In genomic region chr11:64146036-64146943, GRCh38 we compare ENCODE assay signal across 2 cellular contexts.
TF ChIP-seq lines count a peak whose summit lies in the region.

No MANE protein-coding gene starts in this region.

TF ChIP-seq in IMR-90, 13 proteins besides CTCF, POLR2A, EP300 and RAD21:
- TF ChIP-seq SMC3 (IDR thresholded peaks at IDR 0.05; ENCODE audit: low read depth, low read length) (peak; percentile 64), MAFK (IDR thresholded peaks at IDR 0.05; ENCODE audit: low read depth, low read length) (no peak)

TF ChIP-seq in SK-N-SH, 30 proteins besides CTCF, POLR2A, EP300 and RAD21:
- peak; percentile 64 for TF ChIP-seq SMC3 (IDR thresholded peaks at IDR 0.05; ENCODE audit: low read depth, low read length)
- no peak for TF ChIP-seq TCF12 (IDR thresholded peaks at IDR 0.05)
- TF ChIP-seq RFX5 (IDR thresholded peaks at IDR 0.05; ENCODE audit: low read length), result 0 out of 2 replicates have a peak, but pooled peaks have one; percentile 29
- TF ChIP-seq MXI1 (IDR thresholded peaks at IDR 0.05; ENCODE audit: low read depth, low read length), result peak; percentile 93
- TF ChIP-seq ZBTB33 (IDR thresholded peaks at IDR 0.05; ENCODE audit: borderline replicate concordance, low read depth), result no peak
- no peak for TF ChIP-seq YY1 (IDR thresholded peaks at IDR 0.05; ENCODE audit: low read depth)
- peak; percentile 94 for TF ChIP-seq GATA2 (CRISPR knock-in tag; IDR thresholded peaks at IDR 0.05)
- TF ChIP-seq IRF3 (IDR thresholded peaks at IDR 0.05; ENCODE audit: low read depth, low read length), result no peak
- TF ChIP-seq FOXJ3 (CRISPR knock-in tag; IDR thresholded peaks at IDR 0.05), result peak; percentile 60
- TF ChIP-seq CHD2 (IDR thresholded peaks at IDR 0.05; ENCODE audit: low read length, partially characterized antibody), result peak; percentile 89
- TF ChIP-seq EZH2phosphoT487 (IDR thresholded peaks at IDR 0.05; ENCODE audit: borderline replicate concordance, low read depth), result no peak
- no peak for TF ChIP-seq SIN3A (IDR thresholded peaks at IDR 0.05; ENCODE audit: borderline replicate concordance, low read depth, low read length)
- peak; percentile 82 for TF ChIP-seq RCOR1 (IDR thresholded peaks at IDR 0.05; ENCODE audit: low read length)
